In the genomic region with DNA sequence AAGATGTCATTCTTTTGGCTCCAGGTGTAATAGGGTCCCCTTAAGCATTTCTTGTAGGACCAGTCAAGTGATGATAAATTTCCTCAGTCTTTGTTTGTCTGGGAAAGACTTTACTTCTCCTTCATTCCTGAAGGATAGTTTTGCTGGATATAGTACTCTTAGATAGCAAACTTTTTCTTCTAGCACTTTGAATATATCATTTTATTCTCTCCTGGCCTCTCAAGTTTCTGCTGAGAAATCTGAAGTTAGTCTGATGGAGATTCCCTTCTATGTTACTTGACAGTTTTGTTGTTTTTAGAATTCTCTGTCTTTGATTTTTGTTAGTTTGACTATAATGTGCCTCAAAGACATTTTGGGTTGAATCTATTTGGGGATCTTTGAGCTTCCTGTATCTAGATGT, we compare ENCODE assay signal across 27 cellular contexts.
"Had no signal": no experiment of that assay in that cellular context is flagged by ENCODE, and none has a peak within 500 bp of the region (broad histone marks: within the 10 kb centered on the region; RNA-seq: fewer than 3 reads in every experiment).

No MANE protein-coding gene starts in this region.

- H3K9me3 ChIP-seq: testis, thyroid gland had no signal

- FAIRE-seq: urothelium cell line had no signal

- H3K4me1 ChIP-seq: stomach, suprapubic skin, testis, thyroid gland, tibial artery, tibial nerve, transverse colon, upper lobe of left lung, upper lobe of right lung, uterus had no signal

- H3K4me3 ChIP-seq: stomach, suprapubic skin, testis, thoracic aorta, thyroid gland, tibial artery, tibial nerve, transverse colon, upper lobe of left lung, upper lobe of right lung, uterus, vagina had no signal

- H3K27ac ChIP-seq: stomach, suprapubic skin, testis, thoracic aorta, thyroid gland, tibial artery, tibial nerve, transverse colon, upper lobe of left lung, upper lobe of right lung, uterus, vagina had no signal

- ATAC-seq: stimulated activated effector memory CD8-positive, alpha-beta T cell treated with anti-CD3 and anti-CD28 coated beads, Interleukin-12 subunit alpha, Interleukin-12 subunit beta, amount 100 ng/mL, for 72 hours; stimulated activated memory B cell treated with anti-CD40 and anti-IgM and Interleukin-4, amounts not matched to agents 10 μg/mL and 1 μg/mL and 100 μg/mL, for 72 hours; stimulated activated naive B cell treated with anti-CD40 and anti-IgM and Interleukin-4, amounts not matched to agents 10 μg/mL and 1 μg/mL and 100 μg/mL, for 72 hours; stimulated activated naive CD8-positive, alpha-beta T cell treated with anti-CD3 and anti-CD28 coated beads, Interleukin-15, amount 100 ng/mL, for 72 hours; stimulated activated naive CD8-positive, alpha-beta T cell treated with anti-CD3 and anti-CD28 coated beads, Interleukin-15, Interleukin-2, amounts not matched to agents 100 U/mL and 50 U/mL, for 24 hours; upper lobe of right lung had no signal

- DNase-seq: stimulated activated CD4-positive, alpha-beta T cell treated with anti-CD3 and anti-CD28 coated beads, Interleukin-2, amount 100 ng/mL, for 48 hours; stimulated activated CD4-positive, alpha-beta T cell treated with anti-CD3 and anti-CD28 coated beads, Interleukin-4, amount 100 ng/mL, for 1 hour; stimulated activated CD4-positive, alpha-beta T cell treated with anti-CD3 and anti-CD28 coated beads, Interleukin-4, amount 100 ng/mL, for 24 hours; stimulated activated CD4-positive, alpha-beta T cell treated with anti-CD3 and anti-CD28 coated beads, Interleukin-4, amount 100 ng/mL, for 4 hours; stimulated activated CD8-positive, alpha-beta memory T cell treated with anti-CD3 and anti-CD28 coated beads, Interleukin-4, amount 100 ng/mL, for 48 hours; stimulated activated naive B cell treated with anti-CD40 and anti-IgM and Interleukin-4, amounts not matched to agents 10 μg/mL and 1 μg/mL and 100 μg/mL, for 72 hours; stimulated activated naive CD4-positive, alpha-beta T cell; stimulated activated naive CD4-positive, alpha-beta T cell treated with Interleukin-2 at 50 U/mL for 16 hours; stimulated activated naive CD8-positive, alpha-beta T cell treated with anti-CD3 and anti-CD28 coated beads, Interleukin-15, amount 100 ng/mL, for 72 hours; stimulated activated naive CD8-positive, alpha-beta T cell treated with anti-CD3 and anti-CD28 coated beads, Interleukin-15, Interleukin-2, amounts not matched to agents 100 U/mL and 50 U/mL, for 24 hours; stomach; substantia nigra; testis; thyroid gland; tibial artery; transverse colon; trophoblast cell; upper lobe of left lung; upper lobe of right lung; uterus had no signal

- H3K36me3 ChIP-seq: stomach, suprapubic skin, thoracic aorta, thyroid gland, tibial artery, tibial nerve, transverse colon, upper lobe of left lung, upper lobe of right lung, uterus, vagina had no signal

- H3K27me3 ChIP-seq: suprapubic skin, testis, thyroid gland, tibial nerve, transverse colon, upper lobe of left lung, upper lobe of right lung, uterus, vagina had no signal
